1 cellular context compared by ENCODE assay signal in genomic region chr1:156659994-156660751, GRCh38.
A peak's percentile ranks its signal among the peaks of the same experiment; 100 is the strongest.
TF ChIP-seq lines count a peak whose summit lies in the region.

No MANE protein-coding gene starts in this region.

TF ChIP-seq in HepG2, 621 proteins besides CTCF, POLR2A, EP300 and RAD21 (continued from another document and continues in another):
- TF ChIP-seq ZNF691 (CRISPR knock-in tag; IDR thresholded peaks at IDR 0.05; ENCODE audit: borderline replicate concordance, low read depth) (peak; percentile 69; the same call in 1 of the 2 replicates), ZNF556 (CRISPR knock-in tag; IDR thresholded peaks at IDR 0.05; ENCODE audit: borderline replicate concordance) (no peak; the same call in 1 of the 2 replicates), SMAD1 (CRISPR knock-in tag; IDR thresholded peaks at IDR 0.05; ENCODE audit: borderline replicate concordance, low read depth) (peak; percentile 26; the same call in 1 of the 2 replicates), USF2 (IDR thresholded peaks at IDR 0.05; ENCODE audit: low read depth, low read length) (0 out of 2 replicates have a peak, but pooled peaks have one; percentile 27), USF2 (CRISPR knock-in tag; IDR thresholded peaks at IDR 0.05; ENCODE audit: borderline replicate concordance) (no peak), STAT5B (CRISPR knock-in tag; IDR thresholded peaks at IDR 0.05) (no peak), FOXA1 (IDR thresholded peaks at IDR 0.05) (no peak), FOXA1 (CRISPR knock-in tag; IDR thresholded peaks at IDR 0.05) (peak; percentile 58), RBM39 (IDR thresholded peaks at IDR 0.05; ENCODE audit: low read depth, low read length, poor library complexity, severe bottlenecking) (peak; percentile 41), ZBTB7B (CRISPR knock-in tag; IDR thresholded peaks at IDR 0.05) (peak; percentile 60; the same call in 1 of the 2 replicates), ZNF652 (CRISPR knock-in tag; IDR thresholded peaks at IDR 0.05; ENCODE audit: borderline replicate concordance, low read depth) (peak; percentile 83), ZNF484 (CRISPR knock-in tag; IDR thresholded peaks at IDR 0.05; ENCODE audit: borderline replicate concordance, low read depth) (no peak), ZNF350 (CRISPR knock-in tag; IDR thresholded peaks at IDR 0.05; ENCODE audit: borderline replicate concordance, low read depth) (0 out of 2 replicates have a peak, but pooled peaks have one; percentile 38), AHR (CRISPR knock-in tag; IDR thresholded peaks at IDR 0.05) (peak; percentile 80; the same call in 1 of the 2 replicates), TRIM22 (IDR thresholded peaks at IDR 0.05) (no peak), CREB1 (IDR thresholded peaks at IDR 0.05) (peak; percentile 75), CREB1 (CRISPR knock-in tag; IDR thresholded peaks at IDR 0.05) (no peak), KAT7 (CRISPR knock-in tag; IDR thresholded peaks at IDR 0.05; ENCODE audit: borderline replicate concordance) (peak; percentile 80; the same call in 1 of the 2 replicates), ATF7 (IDR thresholded peaks at IDR 0.05) (peak; percentile 91), ATF7 (CRISPR knock-in tag; IDR thresholded peaks at IDR 0.05) (peak; percentile 96), ZNF576 (CRISPR knock-in tag; IDR thresholded peaks at IDR 0.05) (0 out of 2 replicates have a peak, but pooled peaks have one; percentile 20), RXRA (CRISPR knock-in tag; IDR thresholded peaks at IDR 0.05) (peak; percentile 82), NFIC (IDR thresholded peaks at IDR 0.05; ENCODE audit: low read length) (no peak), ZBTB20 (CRISPR knock-in tag; IDR thresholded peaks at IDR 0.05; ENCODE audit: borderline replicate concordance, low read depth) (peak; percentile 83), KMT2A (CRISPR knock-in tag; IDR thresholded peaks at IDR 0.05) (no peak), ZFX (CRISPR knock-in tag; IDR thresholded peaks at IDR 0.05; ENCODE audit: low read depth) (peak; percentile 47; the same call in 1 of the 2 replicates), ZNF430 (CRISPR knock-in tag; IDR thresholded peaks at IDR 0.05) (no peak; the same call in 1 of the 2 replicates), ZNF772 (CRISPR knock-in tag; IDR thresholded peaks at IDR 0.05) (no peak; the same call in 1 of the 2 replicates), ZNF713 (CRISPR knock-in tag; IDR thresholded peaks at IDR 0.05) (no peak), GATAD1 (CRISPR knock-in tag; IDR thresholded peaks at IDR 0.05) (peak; percentile 62), SRSF9 (IDR thresholded peaks at IDR 0.05; ENCODE audit: borderline replicate concordance, insufficient read depth, low read depth, low read length, poor library complexity, severe bottlenecking) (no peak), HDAC1 (CRISPR knock-in tag; IDR thresholded peaks at IDR 0.05) (peak; percentile 84), SIN3A (IDR thresholded peaks at IDR 0.05; ENCODE audit: borderline replicate concordance, low read depth, low read length) (no peak), ZBTB2 (CRISPR knock-in tag; IDR thresholded peaks at IDR 0.05; ENCODE audit: low read depth) (peak; percentile 62; the same call in 1 of the 2 replicates), ISL2 (CRISPR knock-in tag; IDR thresholded peaks at IDR 0.05) (peak; percentile 53; the same call in 1 of the 2 replicates), ZNF451 (CRISPR knock-in tag; IDR thresholded peaks at IDR 0.05) (peak; percentile 77; the same call in 1 of the 2 replicates), ELF3 (CRISPR knock-in tag; IDR thresholded peaks at IDR 0.05) (peak; percentile 72), ZNF136 (CRISPR knock-in tag; IDR thresholded peaks at IDR 0.05; ENCODE audit: low read depth) (peak; percentile 59; the same call in 1 of the 2 replicates), CHCHD3 (CRISPR knock-in tag; IDR thresholded peaks at IDR 0.05) (no peak)
- TF ChIP-seq, protein P1, sequence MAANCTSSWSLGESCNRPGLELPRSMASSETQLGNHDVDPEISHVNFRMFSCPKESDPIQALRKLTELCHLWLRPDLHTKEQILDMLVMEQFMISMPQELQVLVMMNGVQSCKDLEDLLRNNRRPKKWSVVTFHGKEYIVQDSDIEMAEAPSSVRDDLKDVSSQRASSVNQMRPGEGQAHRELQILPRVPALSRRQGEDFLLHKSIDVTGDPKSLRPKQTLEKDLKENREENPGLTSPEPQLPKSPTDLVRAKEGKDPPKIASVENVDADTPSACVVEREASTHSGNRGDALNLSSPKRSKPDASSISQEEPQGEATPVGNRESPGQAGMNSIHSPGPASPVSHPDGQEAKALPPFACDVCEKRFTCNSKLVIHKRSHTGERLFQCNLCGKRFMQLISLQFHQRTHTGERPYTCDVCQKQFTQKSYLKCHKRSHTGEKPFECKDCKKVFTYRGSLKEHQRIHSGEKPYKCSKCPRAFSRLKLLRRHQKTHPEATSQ (CRISPR knock-in tag; IDR thresholded peaks at IDR 0.05; ENCODE audit: borderline replicate concordance) = 0 out of 2 replicates have a peak, but pooled peaks have one; percentile 25
- TF ChIP-seq, protein P2, sequence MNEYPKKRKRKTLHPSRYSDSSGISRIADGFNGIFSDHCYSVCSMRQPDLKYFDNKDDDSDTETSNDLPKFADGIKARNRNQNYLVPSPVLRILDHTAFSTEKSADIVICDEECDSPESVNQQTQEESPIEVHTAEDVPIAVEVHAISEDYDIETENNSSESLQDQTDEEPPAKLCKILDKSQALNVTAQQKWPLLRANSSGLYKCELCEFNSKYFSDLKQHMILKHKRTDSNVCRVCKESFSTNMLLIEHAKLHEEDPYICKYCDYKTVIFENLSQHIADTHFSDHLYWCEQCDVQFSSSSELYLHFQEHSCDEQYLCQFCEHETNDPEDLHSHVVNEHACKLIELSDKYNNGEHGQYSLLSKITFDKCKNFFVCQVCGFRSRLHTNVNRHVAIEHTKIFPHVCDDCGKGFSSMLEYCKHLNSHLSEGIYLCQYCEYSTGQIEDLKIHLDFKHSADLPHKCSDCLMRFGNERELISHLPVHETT (CRISPR knock-in tag; conservative IDR thresholded peaks at IDR 0.05) = 0 out of 2 replicates have a peak, but pooled peaks have one; percentile 56
- TF ChIP-seq, protein P3, sequence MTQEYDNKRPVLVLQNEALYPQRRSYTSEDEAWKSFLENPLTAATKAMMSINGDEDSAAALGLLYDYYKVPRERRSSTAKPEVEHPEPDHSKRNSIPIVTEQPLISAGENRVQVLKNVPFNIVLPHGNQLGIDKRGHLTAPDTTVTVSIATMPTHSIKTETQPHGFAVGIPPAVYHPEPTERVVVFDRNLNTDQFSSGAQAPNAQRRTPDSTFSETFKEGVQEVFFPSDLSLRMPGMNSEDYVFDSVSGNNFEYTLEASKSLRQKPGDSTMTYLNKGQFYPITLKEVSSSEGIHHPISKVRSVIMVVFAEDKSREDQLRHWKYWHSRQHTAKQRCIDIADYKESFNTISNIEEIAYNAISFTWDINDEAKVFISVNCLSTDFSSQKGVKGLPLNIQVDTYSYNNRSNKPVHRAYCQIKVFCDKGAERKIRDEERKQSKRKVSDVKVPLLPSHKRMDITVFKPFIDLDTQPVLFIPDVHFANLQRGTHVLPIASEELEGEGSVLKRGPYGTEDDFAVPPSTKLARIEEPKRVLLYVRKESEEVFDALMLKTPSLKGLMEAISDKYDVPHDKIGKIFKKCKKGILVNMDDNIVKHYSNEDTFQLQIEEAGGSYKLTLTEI (CRISPR knock-in tag; conservative IDR thresholded peaks at IDR 0.05) = no peak
- TF ChIP-seq, protein P4, sequence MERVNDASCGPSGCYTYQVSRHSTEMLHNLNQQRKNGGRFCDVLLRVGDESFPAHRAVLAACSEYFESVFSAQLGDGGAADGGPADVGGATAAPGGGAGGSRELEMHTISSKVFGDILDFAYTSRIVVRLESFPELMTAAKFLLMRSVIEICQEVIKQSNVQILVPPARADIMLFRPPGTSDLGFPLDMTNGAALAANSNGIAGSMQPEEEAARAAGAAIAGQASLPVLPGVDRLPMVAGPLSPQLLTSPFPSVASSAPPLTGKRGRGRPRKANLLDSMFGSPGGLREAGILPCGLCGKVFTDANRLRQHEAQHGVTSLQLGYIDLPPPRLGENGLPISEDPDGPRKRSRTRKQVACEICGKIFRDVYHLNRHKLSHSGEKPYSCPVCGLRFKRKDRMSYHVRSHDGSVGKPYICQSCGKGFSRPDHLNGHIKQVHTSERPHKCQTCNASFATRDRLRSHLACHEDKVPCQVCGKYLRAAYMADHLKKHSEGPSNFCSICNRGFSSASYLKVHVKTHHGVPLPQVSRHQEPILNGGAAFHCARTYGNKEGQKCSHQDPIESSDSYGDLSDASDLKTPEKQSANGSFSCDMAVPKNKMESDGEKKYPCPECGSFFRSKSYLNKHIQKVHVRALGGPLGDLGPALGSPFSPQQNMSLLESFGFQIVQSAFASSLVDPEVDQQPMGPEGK (CRISPR knock-in tag; IDR thresholded peaks at IDR 0.05) = peak; percentile 99
- TF ChIP-seq, protein P5, sequence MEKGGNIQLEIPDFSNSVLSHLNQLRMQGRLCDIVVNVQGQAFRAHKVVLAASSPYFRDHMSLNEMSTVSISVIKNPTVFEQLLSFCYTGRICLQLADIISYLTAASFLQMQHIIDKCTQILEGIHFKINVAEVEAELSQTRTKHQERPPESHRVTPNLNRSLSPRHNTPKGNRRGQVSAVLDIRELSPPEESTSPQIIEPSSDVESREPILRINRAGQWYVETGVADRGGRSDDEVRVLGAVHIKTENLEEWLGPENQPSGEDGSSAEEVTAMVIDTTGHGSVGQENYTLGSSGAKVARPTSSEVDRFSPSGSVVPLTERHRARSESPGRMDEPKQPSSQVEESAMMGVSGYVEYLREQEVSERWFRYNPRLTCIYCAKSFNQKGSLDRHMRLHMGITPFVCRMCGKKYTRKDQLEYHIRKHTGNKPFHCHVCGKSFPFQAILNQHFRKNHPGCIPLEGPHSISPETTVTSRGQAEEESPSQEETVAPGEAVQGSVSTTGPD (CRISPR knock-in tag; IDR thresholded peaks at IDR 0.05) = no peak
- TF ChIP-seq, protein P6, sequence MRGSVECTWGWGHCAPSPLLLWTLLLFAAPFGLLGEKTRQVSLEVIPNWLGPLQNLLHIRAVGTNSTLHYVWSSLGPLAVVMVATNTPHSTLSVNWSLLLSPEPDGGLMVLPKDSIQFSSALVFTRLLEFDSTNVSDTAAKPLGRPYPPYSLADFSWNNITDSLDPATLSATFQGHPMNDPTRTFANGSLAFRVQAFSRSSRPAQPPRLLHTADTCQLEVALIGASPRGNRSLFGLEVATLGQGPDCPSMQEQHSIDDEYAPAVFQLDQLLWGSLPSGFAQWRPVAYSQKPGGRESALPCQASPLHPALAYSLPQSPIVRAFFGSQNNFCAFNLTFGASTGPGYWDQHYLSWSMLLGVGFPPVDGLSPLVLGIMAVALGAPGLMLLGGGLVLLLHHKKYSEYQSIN (CRISPR knock-in tag; IDR thresholded peaks at IDR 0.05; ENCODE audit: borderline replicate concordance) = no peak
